In genomic region chr1:223628233-223628632, GRCh38 we compare ENCODE assay signal across 8 cellular contexts. TPM values are rescaled to one million over a fixed set of nuclear protein-coding genes. Genes with fewer than 3 reads are reported as not detected.
DNase-seq lines count a peak whose midpoint lies in the region; ATAC-seq and TF ChIP-seq lines count a peak whose summit lies in the region.

No MANE protein-coding gene starts in this region.

- TF ChIP-seq CTCF in OCI-LY3 (IDR thresholded peaks at IDR 0.05; ENCODE audit: low read depth, low read length): peak; percentile 94

- no peaks in the 10 kb centered on the region for H3K36me3 ChIP-seq in OCI-LY3 (replicated peaks; ENCODE audit: low read depth, low read length)

- H3K79me2 ChIP-seq in OCI-LY3 (ENCODE audit: low read length): no peaks in the 10 kb centered on the region

- peaks cover 3% of the 10 kb centered on the region; the same call in 1 of the 2 replicates for H3K4me1 ChIP-seq in OCI-LY3 (ENCODE audit: low read length)

- DNase-seq in DMS 273 (lab: John Stamatoyannopoulos, UW; ENCODE audit: unreplicated experiment): peak; percentile 82
- DNase-seq in DMS 273 treated with DMSO at 0.1 percent for 48 hours (lab: John Stamatoyannopoulos, UW): no peak
- peak; percentile 1 for DNase-seq in activated gamma-delta T cell treated with anti-CD3 and anti-CD28 coated beads, Interleukin-2, amount 50 U/mL, for 16 hours (ENCODE audit: low read depth)
- DNase-seq in left cardiac atrium: peak; percentile 67
- peak; percentile 43 for DNase-seq in stimulated activated CD4-positive, alpha-beta T cell treated with anti-CD3 and anti-CD28 coated beads, Interleukin-12 subunit alpha, Interleukin-12 subunit beta, amount 100 ng/mL, for 4 hours
- DNase-seq in cerebellar nuclear complex (lab: John Stamatoyannopoulos, UW): no peak

- H4K20me1 ChIP-seq in OCI-LY3 (ENCODE audit: insufficient read depth, low read length): no peaks in the 10 kb centered on the region

- peak overlapping the region; percentile 34; the same call in 1 of the 2 replicates for H2AFZ ChIP-seq in OCI-LY3 (ENCODE audit: low read depth, low read length)

- intact Hi-C loops in left cardiac atrium (cut with DNase I): no loop called here

- ATAC-seq in HG02938 (IDR thresholded peaks at IDR 0.05; ENCODE audit: unreplicated experiment) (peak; percentile 72), left cardiac atrium (peak; percentile 34 to 75)

- H3K4me2 ChIP-seq in OCI-LY3 (ENCODE audit: low read length): peak overlapping the region; percentile 3; the same call in 1 of the 2 replicates

- no peaks in the 10 kb centered on the region for H3K9me3 ChIP-seq in OCI-LY3 (ENCODE audit: insufficient read depth, low read length)

- H3K27ac ChIP-seq in OCI-LY3 (ENCODE audit: low read length): no peak overlapping the region

- H3K27me3 ChIP-seq in OCI-LY3 (ENCODE audit: low read depth, low read length): peaks cover 50% of the 10 kb centered on the region

- no peak overlapping the region for H3K9ac ChIP-seq in OCI-LY3 (ENCODE audit: low read length)

- no peak overlapping the region for H3K4me3 ChIP-seq in OCI-LY3 (ENCODE audit: low read length)

RNA-seq across cellular contexts. Expression of gene CAPN8, which starts 37.3 kb away (rescaled TPM):
- total RNA-seq in left cardiac atrium: under 1 TPM in 1 of 2 donors, not detected in 1; 0.21 TPM

Comparison
In these comparisons a context has a peak if more than half of its experiments do, and no peak if none do; other contexts are left out.
1. DNase-seq: peak in DMS 273 (single experiment), activated gamma-delta T cell treated with anti-CD3 and anti-CD28 coated beads, Interleukin-2, amount 50 U/mL, for 16 hours (single experiment), left cardiac atrium (single experiment) and stimulated activated CD4-positive, alpha-beta T cell treated with anti-CD3 and anti-CD28 coated beads, Interleukin-12 subunit alpha, Interleukin-12 subunit beta, amount 100 ng/mL, for 4 hours (single experiment); none in DMS 273 treated with DMSO at 0.1 percent for 48 hours (single experiment) and cerebellar nuclear complex (0 of 2).